9 cellular contexts compared by ENCODE assay signal in genomic region chr19:42497492-42498226, GRCh38. TPM values are rescaled to one million over a fixed set of nuclear protein-coding genes. Genes with fewer than 3 reads are reported as not detected.
DNase-seq lines count a peak whose midpoint lies in the region; ATAC-seq and TF ChIP-seq lines count a peak whose summit lies in the region.
"Had no signal": no experiment of that assay in that cellular context is flagged by ENCODE, and none has a peak within 500 bp of the region (broad histone marks: within the 10 kb centered on the region; RNA-seq: fewer than 3 reads in every experiment).

No MANE protein-coding gene starts in this region.

- H3K27me3 ChIP-seq in HCT116 (ENCODE audit: insufficient read depth, low read length) = no peaks in the 10 kb centered on the region

- CTCF ChIA-PET in GM10248 (lab: Yijun Ruan, JAX) (interaction anchor here (0.7 to 1.5 kb wide), 5 partner anchors 9 to 77 kb away, joined by 3 to 5 read pairs (median 3); no protein-coding TSS in a partner anchor), HCT116 (lab: Charles Lee) (no interaction called here)

- peak overlapping the region; percentile 16 to 90 (median 48) for H3K27ac Mint-ChIP-seq in nephron

- no peaks in the 10 kb centered on the region for H3K9me3 Mint-ChIP-seq in nephron

- H3K79me2 ChIP-seq in HCT116 (ENCODE audit: insufficient read depth, low read length) = no peaks in the 10 kb centered on the region

- H2AFZ ChIP-seq in HCT116 (ENCODE audit: low read depth, low read length, poor library complexity, severe bottlenecking) = no peak overlapping the region

- no peaks in the 10 kb centered on the region for H3K36me3 Mint-ChIP-seq in nephron (ENCODE audit: low read depth)

- H3K4me1 ChIP-seq in HCT116 (ENCODE audit: control insufficient read depth in 1 of 2, insufficient read depth in 2 of 2, low read length in 2 of 2) = peaks cover 9 to 13% of the 10 kb centered on the region in 2 experiments; a peak in 3 of 4 replicates

- no peaks in the 10 kb centered on the region for H3K36me3 ChIP-seq in HCT116 (ENCODE audit: control insufficient read depth in 1 of 2, insufficient read depth in 2 of 2, low read length in 2 of 2)

- H3K27me3 Mint-ChIP-seq in nephron (ENCODE audit: low read depth) = no peaks in the 10 kb centered on the region

- no peak overlapping the region for H3K9ac ChIP-seq in HCT116 (ENCODE audit: low read length)

- ATAC-seq in HCT116 = no peak
- ATAC-seq: SK-N-SH treated with all-trans-retinoic acid at 6 μM for 48 hours had no signal

- POLR2A ChIA-PET in GM10248 (lab: Yijun Ruan, JAX) = no interaction called here
- POLR2A ChIA-PET in HCT116 (lab: Charles Lee) = no interaction called here

- no peaks in the 10 kb centered on the region for H3K9me2 ChIP-seq in HCT116 (ENCODE audit: insufficient read depth)

- BruUV-seq in HCT116 (replicated peaks; lab: Mats Ljungman, UMichigan) = no TSS peak

- DNase-seq in GM10248 (ENCODE audit: extremely low spot score) (peak; percentile 47), HCT116 (ENCODE audit: low read depth, low spot score) (no peak), SIG-M5 treated with dmso at 0.1 percent for 504 hours (lab: John Stamatoyannopoulos, UW; ENCODE audit: unreplicated experiment) (peak; percentile 57), GF-D8 (lab: John Stamatoyannopoulos, UW) (no peak), iPS-NIHi7 (ENCODE audit: extremely low spot score) (no peak), 8988T (no peak)
- DNase-seq in stimulated activated CD4-positive, alpha-beta T cell treated with anti-CD3 and anti-CD28 coated beads, Interleukin-2, amount 100 ng/mL, for 48 hours = no peak

- no peak for TF ChIP-seq RAD21 in HCT116 (IDR thresholded peaks at IDR 0.05; ENCODE audit: low read depth)

- peak overlapping the region; percentile 35 for H3K4me2 ChIP-seq in HCT116 (ENCODE audit: low read length)

- intact Hi-C loops in HCT116 (cut with micrococcal nuclease) = no loop called here

- peaks cover 17% of the 10 kb centered on the region for H3K4me1 Mint-ChIP-seq in nephron

- RAD21 ChIA-PET in HCT116 (lab: Charles Lee; ENCODE audit: low non-redundant PET in 1 of 2, low total read pairs in 2 of 2, uncharacterized antibody in 2 of 2, unreplicated experiment in 2 of 2) = no interaction called here

- H4K20me1 ChIP-seq in HCT116 (ENCODE audit: insufficient read depth) = no peaks in the 10 kb centered on the region

- no peak overlapping the region for H3K27ac ChIP-seq in HCT116 (ENCODE audit: low read depth, low read length)

- no peak for TF ChIP-seq POLR2A in HCT116 (IDR thresholded peaks at IDR 0.05; ENCODE audit: borderline replicate concordance, extremely low read depth, insufficient read depth, insufficient read length)

- H3K9me3 ChIP-seq in HCT116 (ENCODE audit: control insufficient read depth in 1 of 2, insufficient read depth in 1 of 2, low read depth in 1 of 2, low read length in 2 of 2) = no peaks in the 10 kb centered on the region

- no peak overlapping the region for H3K4me3 ChIP-seq in HCT116 (replicated peaks in 1 of 2; ENCODE audit: low read depth in 1 of 2, low read length in 2 of 2)

- H3K4me3 Mint-ChIP-seq in nephron = no peak overlapping the region

- TF ChIP-seq CTCF in GM10248 (IDR thresholded peaks at IDR 0.05; ENCODE audit: control extremely low read depth, extremely low read depth, low read depth, missing control alignments) = no peak
- no peak for TF ChIP-seq CTCF in HCT116 (IDR thresholded peaks at IDR 0.05 in 2 of 3, conservative IDR thresholded peaks at IDR 0.05 in 1 of 3; ENCODE audit: borderline replicate concordance in 1 of 3, insufficient read depth in 1 of 3, low read depth in 2 of 3, low read length in 2 of 3)
- TF ChIP-seq CTCF in nephron (IDR thresholded peaks at IDR 0.05; ENCODE audit: unreplicated experiment in 3 of 3) = no peak

TF ChIP-seq in HCT116, 20 proteins besides CTCF, POLR2A, EP300 and RAD21:
- no peak for TF ChIP-seq MAX (IDR thresholded peaks at IDR 0.05)
- no peak for TF ChIP-seq YY1 (IDR thresholded peaks at IDR 0.05; ENCODE audit: extremely low read depth, insufficient replicate concordance, low read depth, low read length)
- TF ChIP-seq EGR1 (IDR thresholded peaks at IDR 0.05; ENCODE audit: low read depth) = no peak
- TF ChIP-seq ZFX (IDR thresholded peaks at IDR 0.05) = no peak
- no peak for TF ChIP-seq EZH2phosphoT487 (IDR thresholded peaks at IDR 0.05; ENCODE audit: borderline replicate concordance)
- no peak for TF ChIP-seq TCF7L2 (IDR thresholded peaks at IDR 0.05; ENCODE audit: borderline replicate concordance, extremely low read depth, insufficient read depth, insufficient read length)
- no peak for TF ChIP-seq FOSL1 (IDR thresholded peaks at IDR 0.05; ENCODE audit: low read depth)

RNA-seq across cellular contexts. Expression of gene CEACAM1, which starts 30.6 kb away (rescaled TPM):
- total RNA-seq in HCT116 (2021; ENCODE audit: unreplicated experiment) = 1.2 TPM
- 0.74 and 0.82 TPM in 2 replicates for polyA plus RNA-seq in HCT116 (2012)

RNA-seq across cellular contexts. Expression of gene CXCL17, which starts 54.9 kb away (rescaled TPM):
- 0.32 TPM for total RNA-seq in HCT116 (2021; ENCODE audit: unreplicated experiment)
- 0.09 TPM in 1 of 2 replicates, not detected in the other for polyA plus RNA-seq in HCT116 (2012)

Comparison
In these comparisons a context has a peak if more than half of its experiments do, and no peak if none do; other contexts are left out.
1. DNase-seq: peak in GM10248 (single experiment) and SIG-M5 treated with dmso at 0.1 percent for 504 hours (single experiment); none in HCT116 (single experiment), GF-D8 (single experiment), iPS-NIHi7 (single experiment), 8988T (single experiment) and stimulated activated CD4-positive, alpha-beta T cell treated with anti-CD3 and anti-CD28 coated beads, Interleukin-2, amount 100 ng/mL, for 48 hours (0 of 2).